Comparison of ENCODE assay signal across 1 cellular context in the genomic region with DNA sequence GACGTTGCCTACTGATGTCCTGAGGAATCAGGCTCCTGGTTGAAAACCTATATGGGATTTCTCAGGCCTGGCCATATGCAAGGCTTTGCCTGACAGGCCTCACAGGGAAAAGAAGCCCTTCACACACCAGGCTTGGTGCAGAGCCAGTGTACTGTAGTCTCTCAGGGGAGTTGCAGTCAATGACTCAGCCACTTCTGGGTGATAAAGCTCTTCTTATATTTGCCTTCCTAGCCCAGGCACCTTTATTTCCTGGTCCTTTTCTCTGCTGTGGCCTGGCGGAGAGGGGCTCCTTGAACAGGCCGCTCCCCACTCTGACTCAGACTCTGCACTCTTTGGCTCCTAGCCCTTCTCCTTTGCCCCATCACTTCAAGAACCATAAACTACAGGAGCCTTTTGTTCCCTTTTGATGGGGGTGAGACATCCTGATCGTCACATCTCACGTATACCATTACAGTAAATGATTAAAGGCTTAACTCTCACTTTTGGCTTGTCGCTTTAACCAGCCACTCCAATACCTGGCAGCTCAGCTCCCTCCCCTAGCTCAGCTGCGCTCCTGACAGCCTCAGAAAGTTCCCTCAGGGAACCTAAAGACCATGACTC.
TF ChIP-seq lines count a peak whose summit lies in the region.

No MANE protein-coding gene starts in this region.

TF ChIP-seq in SK-N-SH, 30 proteins besides CTCF, POLR2A, EP300 and RAD21 (continued from another document):
- TF ChIP-seq POLR2AphosphoS5 (IDR thresholded peaks at IDR 0.05; ENCODE audit: low read depth, low read length) (no peak), JUND (IDR thresholded peaks at IDR 0.05) (peak; percentile 73), RFX5 (IDR thresholded peaks at IDR 0.05; ENCODE audit: low read length) (no peak), FOXJ3 (CRISPR knock-in tag; IDR thresholded peaks at IDR 0.05) (no peak), EZH2phosphoT487 (IDR thresholded peaks at IDR 0.05; ENCODE audit: borderline replicate concordance, low read depth) (no peak), RXRA (IDR thresholded peaks at IDR 0.05; ENCODE audit: borderline replicate concordance, low read depth) (peak; percentile 62; the same call in 1 of the 2 replicates), TAF1 (IDR thresholded peaks at IDR 0.05; ENCODE audit: borderline replicate concordance, low read depth, low read length) (no peak), CHD2 (IDR thresholded peaks at IDR 0.05; ENCODE audit: low read length, partially characterized antibody) (no peak), GABPA (IDR thresholded peaks at IDR 0.05; ENCODE audit: low read depth) (no peak), TEAD4 (IDR thresholded peaks at IDR 0.05; ENCODE audit: borderline replicate concordance, insufficient read depth) (no peak), TCF12 (IDR thresholded peaks at IDR 0.05) (peak; percentile 74), SIN3A (IDR thresholded peaks at IDR 0.05; ENCODE audit: borderline replicate concordance, low read depth, low read length) (no peak), NFIC (IDR thresholded peaks at IDR 0.05; ENCODE audit: borderline replicate concordance) (peak; percentile 82), FOSL2 (IDR thresholded peaks at IDR 0.05; ENCODE audit: borderline replicate concordance, low read depth) (peak; percentile 78), RCOR1 (IDR thresholded peaks at IDR 0.05; ENCODE audit: low read length) (no peak), NRF1 (IDR thresholded peaks at IDR 0.05; ENCODE audit: low read depth, low read length) (no peak)
- TF ChIP-seq, protein P1, sequence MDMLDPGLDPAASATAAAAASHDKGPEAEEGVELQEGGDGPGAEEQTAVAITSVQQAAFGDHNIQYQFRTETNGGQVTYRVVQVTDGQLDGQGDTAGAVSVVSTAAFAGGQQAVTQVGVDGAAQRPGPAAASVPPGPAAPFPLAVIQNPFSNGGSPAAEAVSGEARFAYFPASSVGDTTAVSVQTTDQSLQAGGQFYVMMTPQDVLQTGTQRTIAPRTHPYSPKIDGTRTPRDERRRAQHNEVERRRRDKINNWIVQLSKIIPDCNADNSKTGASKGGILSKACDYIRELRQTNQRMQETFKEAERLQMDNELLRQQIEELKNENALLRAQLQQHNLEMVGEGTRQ (IDR thresholded peaks at IDR 0.05; ENCODE audit: borderline replicate concordance, low read depth, low read length) = no peak
- TF ChIP-seq, protein P2, sequence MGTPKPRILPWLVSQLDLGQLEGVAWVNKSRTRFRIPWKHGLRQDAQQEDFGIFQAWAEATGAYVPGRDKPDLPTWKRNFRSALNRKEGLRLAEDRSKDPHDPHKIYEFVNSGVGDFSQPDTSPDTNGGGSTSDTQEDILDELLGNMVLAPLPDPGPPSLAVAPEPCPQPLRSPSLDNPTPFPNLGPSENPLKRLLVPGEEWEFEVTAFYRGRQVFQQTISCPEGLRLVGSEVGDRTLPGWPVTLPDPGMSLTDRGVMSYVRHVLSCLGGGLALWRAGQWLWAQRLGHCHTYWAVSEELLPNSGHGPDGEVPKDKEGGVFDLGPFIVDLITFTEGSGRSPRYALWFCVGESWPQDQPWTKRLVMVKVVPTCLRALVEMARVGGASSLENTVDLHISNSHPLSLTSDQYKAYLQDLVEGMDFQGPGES (IDR thresholded peaks at IDR 0.05; ENCODE audit: low read depth, low read length) = no peak
- TF ChIP-seq, protein P3, sequence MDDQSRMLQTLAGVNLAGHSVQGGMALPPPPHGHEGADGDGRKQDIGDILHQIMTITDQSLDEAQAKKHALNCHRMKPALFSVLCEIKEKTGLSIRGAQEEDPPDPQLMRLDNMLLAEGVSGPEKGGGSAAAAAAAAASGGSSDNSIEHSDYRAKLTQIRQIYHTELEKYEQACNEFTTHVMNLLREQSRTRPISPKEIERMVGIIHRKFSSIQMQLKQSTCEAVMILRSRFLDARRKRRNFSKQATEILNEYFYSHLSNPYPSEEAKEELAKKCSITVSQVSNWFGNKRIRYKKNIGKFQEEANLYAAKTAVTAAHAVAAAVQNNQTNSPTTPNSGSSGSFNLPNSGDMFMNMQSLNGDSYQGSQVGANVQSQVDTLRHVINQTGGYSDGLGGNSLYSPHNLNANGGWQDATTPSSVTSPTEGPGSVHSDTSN (IDR thresholded peaks at IDR 0.05) = peak; percentile 46
TF ChIP-seq in SK-N-SH: peak in this region for 8.
